Comparison of ENCODE assay signal across 13 cellular contexts in genomic region chr13:51331354-51331861, GRCh38. TPM values are rescaled to one million over a fixed set of nuclear protein-coding genes. Genes with fewer than 3 reads are reported as not detected.
A peak's percentile ranks its signal among the peaks of the same experiment; 100 is the strongest.
DNase-seq lines count a peak whose midpoint lies in the region; ATAC-seq and TF ChIP-seq lines count a peak whose summit lies in the region.
"Had no signal": no experiment of that assay in that cellular context is flagged by ENCODE, and none has a peak within 500 bp of the region (broad histone marks: within the 10 kb centered on the region; RNA-seq: fewer than 3 reads in every experiment).

No MANE protein-coding gene starts in this region.

- H3K36me3 ChIP-seq in OCI-LY3 (replicated peaks; ENCODE audit: low read depth, low read length): no peaks in the 10 kb centered on the region

- no peak overlapping the region for H3K4me3 Mint-ChIP-seq in activated CD4-positive, alpha-beta memory T cell treated with anti-CD3 and anti-CD28 coated beads for 36 hours
- H3K4me3 Mint-ChIP-seq in activated CD4-positive, alpha-beta memory T cell treated with anti-CD3 and anti-CD28 coated beads, Interleukin-2, amount 10 ng/mL, durations not matched to agents 7 days and 5 days: no peak overlapping the region

- no peaks in the 10 kb centered on the region for H3K27me3 Mint-ChIP-seq in activated CD4-positive, alpha-beta memory T cell treated with anti-CD3 and anti-CD28 coated beads for 36 hours
- H3K27me3 Mint-ChIP-seq in activated CD4-positive, alpha-beta memory T cell treated with anti-CD3 and anti-CD28 coated beads, Interleukin-2, amount 10 ng/mL, durations not matched to agents 7 days and 5 days: peaks cover 2% of the 10 kb centered on the region

- no peak overlapping the region for H3K27ac Mint-ChIP-seq in activated CD4-positive, alpha-beta memory T cell treated with anti-CD3 and anti-CD28 coated beads for 36 hours
- H3K27ac Mint-ChIP-seq in activated CD4-positive, alpha-beta memory T cell treated with anti-CD3 and anti-CD28 coated beads, Interleukin-2, amount 10 ng/mL, durations not matched to agents 7 days and 5 days: no peak overlapping the region

- ATAC-seq in HG02571 (IDR thresholded peaks at IDR 0.05; ENCODE audit: unreplicated experiment): peak; percentile 68
- peak; percentile 43 for ATAC-seq in stimulated activated naive CD8-positive, alpha-beta T cell treated with anti-CD3 and anti-CD28 coated beads, Interleukin-15, Interleukin-2, amounts not matched to agents 100 U/mL and 50 U/mL, for 24 hours

- H3K9ac ChIP-seq in OCI-LY3 (ENCODE audit: low read length): no peak overlapping the region

- no peaks in the 10 kb centered on the region for H3K79me2 ChIP-seq in OCI-LY3 (ENCODE audit: low read length)

- H3K4me2 ChIP-seq in OCI-LY3 (ENCODE audit: low read length): peak overlapping the region; percentile 49

- peaks cover 18% of the 10 kb centered on the region for H3K4me1 Mint-ChIP-seq in activated CD4-positive, alpha-beta memory T cell treated with anti-CD3 and anti-CD28 coated beads for 36 hours (ENCODE audit: low read depth)
- H3K4me1 Mint-ChIP-seq in activated CD4-positive, alpha-beta memory T cell treated with anti-CD3 and anti-CD28 coated beads, Interleukin-2, amount 10 ng/mL, durations not matched to agents 7 days and 5 days: peaks cover 17% of the 10 kb centered on the region

- no peaks in the 10 kb centered on the region for H4K20me1 ChIP-seq in OCI-LY3 (ENCODE audit: insufficient read depth, low read length)

- no peaks in the 10 kb centered on the region for H3K36me3 Mint-ChIP-seq in activated CD4-positive, alpha-beta memory T cell treated with anti-CD3 and anti-CD28 coated beads for 36 hours
- no peaks in the 10 kb centered on the region for H3K36me3 Mint-ChIP-seq in activated CD4-positive, alpha-beta memory T cell treated with anti-CD3 and anti-CD28 coated beads, Interleukin-2, amount 10 ng/mL, durations not matched to agents 7 days and 5 days (ENCODE audit: low read depth)

- POLR2A ChIA-PET in activated CD4-positive, alpha-beta memory T cell treated with anti-CD3 and anti-CD28 coated beads for 36 hours (lab: Charles Lee): no interaction called here
- POLR2A ChIA-PET in activated CD4-positive, alpha-beta memory T cell treated with anti-CD3 and anti-CD28 coated beads, Interleukin-2, amount 10 ng/mL, durations not matched to agents 7 days and 5 days (lab: Charles Lee): interaction anchor here (0.6 kb wide), 1 partner anchor 1207 kb away, joined by 3 read pairs; no protein-coding TSS in a partner anchor

- CTCF ChIA-PET in activated CD4-positive, alpha-beta memory T cell treated with anti-CD3 and anti-CD28 coated beads for 36 hours (lab: Charles Lee): no interaction called here
- CTCF ChIA-PET in activated CD4-positive, alpha-beta memory T cell treated with anti-CD3 and anti-CD28 coated beads, Interleukin-2, amount 10 ng/mL, durations not matched to agents 7 days and 5 days (lab: Charles Lee): no interaction called here

- intact Hi-C loops in activated CD4-positive, alpha-beta memory T cell treated with anti-CD3 and anti-CD28 coated beads for 36 hours (cut with micrococcal nuclease): no loop called here

- H3K9me3 Mint-ChIP-seq in activated CD4-positive, alpha-beta memory T cell treated with anti-CD3 and anti-CD28 coated beads for 36 hours: no peaks in the 10 kb centered on the region
- no peaks in the 10 kb centered on the region for H3K9me3 Mint-ChIP-seq in activated CD4-positive, alpha-beta memory T cell treated with anti-CD3 and anti-CD28 coated beads, Interleukin-2, amount 10 ng/mL, durations not matched to agents 7 days and 5 days

- H2AFZ ChIP-seq in OCI-LY3 (ENCODE audit: low read depth, low read length): no peak overlapping the region

- TF ChIP-seq CTCF in OCI-LY3 (IDR thresholded peaks at IDR 0.05; ENCODE audit: low read depth, low read length): no peak

- H3K9me3 ChIP-seq in OCI-LY3 (ENCODE audit: insufficient read depth, low read length): no peaks in the 10 kb centered on the region

- no peak overlapping the region for H3K27ac ChIP-seq in OCI-LY3 (ENCODE audit: low read length)

- no peaks in the 10 kb centered on the region for H3K27me3 ChIP-seq in OCI-LY3 (ENCODE audit: low read depth, low read length)

- peaks cover 18% of the 10 kb centered on the region for H3K4me1 ChIP-seq in OCI-LY3 (ENCODE audit: low read length)

- H3K4me3 ChIP-seq in OCI-LY3 (ENCODE audit: low read length): no peak overlapping the region

- peak; percentile 24 for DNase-seq in activated CD4-positive, alpha-beta memory T cell treated with anti-CD3 and anti-CD28 coated beads for 36 hours
- no peak for DNase-seq in activated CD4-positive, alpha-beta memory T cell treated with anti-CD3 and anti-CD28 coated beads, Interleukin-2, amount 10 ng/mL, durations not matched to agents 7 days and 5 days
- DNase-seq in stimulated activated naive CD8-positive, alpha-beta T cell treated with anti-CD3 and anti-CD28 coated beads, Interleukin-15, Interleukin-2, amounts not matched to agents 100 U/mL and 50 U/mL, for 24 hours: peak; percentile 10
- no peak for DNase-seq in NCI-H1417 (lab: John Stamatoyannopoulos, UW)
- DNase-seq in NCI-H345 treated with DMSO at 0.1 percent for 48 hours (lab: John Stamatoyannopoulos, UW; ENCODE audit: unreplicated experiment): no peak
- no peak for DNase-seq in Kasumi-1 (lab: John Stamatoyannopoulos, UW)
- DNase-seq: activated CD4-positive, CD25-positive, alpha-beta regulatory T cell treated with anti-CD3 and anti-CD28 coated beads, Interleukin-2, amount 50 U/mL, for 72 hours; DMS153; NCI-H446; Right ventricle myocardium superior had no signal

RNA-seq across cellular contexts. Expression of gene SERPINE3, which starts 8.1 kb away (rescaled TPM):
- total RNA-seq in activated CD4-positive, alpha-beta memory T cell treated with anti-CD3 and anti-CD28 coated beads for 36 hours: not detected
- not detected for total RNA-seq in activated CD4-positive, alpha-beta memory T cell treated with anti-CD3 and anti-CD28 coated beads, Interleukin-2, amount 10 ng/mL, durations not matched to agents 7 days and 5 days
- total RNA-seq: renal cortical epithelial cell, Right ventricle myocardium superior had no signal

Comparison
In these comparisons a context has a peak if more than half of its experiments do, and no peak if none do; other contexts are left out.
1. DNase-seq: peak in activated CD4-positive, alpha-beta memory T cell treated with anti-CD3 and anti-CD28 coated beads for 36 hours (single experiment) and stimulated activated naive CD8-positive, alpha-beta T cell treated with anti-CD3 and anti-CD28 coated beads, Interleukin-15, Interleukin-2, amounts not matched to agents 100 U/mL and 50 U/mL, for 24 hours (single experiment); none in activated CD4-positive, alpha-beta memory T cell treated with anti-CD3 and anti-CD28 coated beads, Interleukin-2, amount 10 ng/mL, durations not matched to agents 7 days and 5 days (single experiment), NCI-H1417 (0 of 3), NCI-H345 treated with DMSO at 0.1 percent for 48 hours (single experiment) and Kasumi-1 (0 of 2).